Comparison of ENCODE assay signal across 25 cellular contexts in genomic region chr11:103164093-103164796, GRCh38. TPM values are rescaled to one million over a fixed set of nuclear protein-coding genes. Genes with fewer than 3 reads are reported as not detected.
DNase-seq lines count a peak whose midpoint lies in the region; ATAC-seq, FAIRE-seq and TF ChIP-seq lines count a peak whose summit lies in the region.
"Had no signal": no experiment of that assay in that cellular context is flagged by ENCODE, and none has a peak within 500 bp of the region (broad histone marks: within the 10 kb centered on the region; RNA-seq: fewer than 3 reads in every experiment).

No MANE protein-coding gene starts in this region.

- no peak for TF ChIP-seq CTCF in body of pancreas (IDR thresholded peaks at IDR 0.05)
- no peak for TF ChIP-seq CTCF in nephron progenitor cell (IDR thresholded peaks at IDR 0.05)

- no peaks in the 10 kb centered on the region for H3K9me3 Mint-ChIP-seq in nephron progenitor cell
- H3K9me3 Mint-ChIP-seq: CD14-positive monocyte; CD4-positive, alpha-beta T cell; CD8-positive, alpha-beta memory T cell had no signal

- peaks cover 19% of the 10 kb centered on the region for H3K36me3 Mint-ChIP-seq in nephron progenitor cell (ENCODE audit: low read depth)
- H3K36me3 Mint-ChIP-seq: CD14-positive monocyte had no signal

- H3K4me3 Mint-ChIP-seq in nephron progenitor cell, result no peak overlapping the region
- H3K4me3 Mint-ChIP-seq: CD14-positive monocyte; CD4-positive, alpha-beta T cell; CD8-positive, alpha-beta memory T cell had no signal

- H3K27me3 Mint-ChIP-seq in nephron progenitor cell (ENCODE audit: low read depth, poor library complexity), result no peaks in the 10 kb centered on the region
- H3K27me3 Mint-ChIP-seq: CD4-positive, alpha-beta T cell; CD8-positive, alpha-beta memory T cell had no signal

- peak; percentile 3 for FAIRE-seq in G401.6 (lab: Jason Lieb, UNC)
- FAIRE-seq: A549, D721Med, GM12878, GM19239, H1 had no signal

- DNase-seq in body of pancreas, result no peak
- DNase-seq in nephron progenitor cell, result no peak
- DNase-seq in NCI-H345 treated with DMSO at 0.1 percent for 48 hours (lab: John Stamatoyannopoulos, UW; ENCODE audit: unreplicated experiment), result no peak
- DNase-seq in activated CD4-positive, CD25-positive, alpha-beta regulatory T cell (lab: John Stamatoyannopoulos, UW), result no peak
- DNase-seq: 8988T; ACHN; AML-193; BE2C; CD4-positive, alpha-beta T cell; CD8-positive, alpha-beta memory T cell; DMS 273 treated with DMSO at 0.1 percent for 48 hours; DND-41; GDM1; GM23248; H7; HCEC 1CT had no signal

- TF ChIP-seq POLR2A in body of pancreas (IDR thresholded peaks at IDR 0.05), result no peak

- no peaks in the 10 kb centered on the region for H3K4me1 Mint-ChIP-seq in nephron progenitor cell
- H3K4me1 Mint-ChIP-seq: CD14-positive monocyte; CD8-positive, alpha-beta memory T cell had no signal

- H3K9me3 ChIP-seq in body of pancreas, result no peaks in the 10 kb centered on the region
- H3K9me3 ChIP-seq: A549; BE2C; BLaER1 treated with 17β-estradiol and CSF1 and Interleukin-3, amounts not matched to agents 10 nM and 100 nM had no signal

- peak overlapping the region; percentile 8 for H3K27ac Mint-ChIP-seq in nephron progenitor cell
- H3K27ac Mint-ChIP-seq: CD14-positive monocyte; CD4-positive, alpha-beta T cell; CD8-positive, alpha-beta memory T cell had no signal

- H3K4me1 ChIP-seq in body of pancreas, result peaks cover 28% of the 10 kb centered on the region
- H3K4me1 ChIP-seq: A549; BE2C; BLaER1 treated with 17β-estradiol and CSF1 and Interleukin-3, amounts not matched to agents 10 nM and 100 nM had no signal

- peak overlapping the region in 3 of 4 donors; percentile 8 to 43 (median 36) for H3K27ac ChIP-seq in body of pancreas
- H3K27ac ChIP-seq: A549; BLaER1 treated with 17β-estradiol and CSF1 and Interleukin-3, amounts not matched to agents 10 nM and 100 nM; GM23248 had no signal

- peak; percentile 88 for ATAC-seq in body of pancreas
- no peak for ATAC-seq in HG03439 (IDR thresholded peaks at IDR 0.05; ENCODE audit: unreplicated experiment)
- ATAC-seq: A549, GM12878 had no signal

- no peaks in the 10 kb centered on the region for H3K36me3 ChIP-seq in body of pancreas (replicated peaks in 1 of 2; ENCODE audit: insufficient read depth in 1 of 2, low read depth in 2 of 2)

- H3K4me3 ChIP-seq in body of pancreas, result no peak overlapping the region
- H3K4me3 ChIP-seq: A549; BLaER1 treated with 17β-estradiol and CSF1 and Interleukin-3, amounts not matched to agents 10 nM and 100 nM; GM12878; GM23248 had no signal

- intact Hi-C loops in body of pancreas (cut with DNase I), result no loop called here

- 14 to 20% methylated on average over 2 of the region's 2 CpGs for WGBS in body of pancreas, 2 donors

- H3K27me3 ChIP-seq in body of pancreas, result no peaks in the 10 kb centered on the region
- H3K27me3 ChIP-seq: BE2C; BLaER1 treated with 17β-estradiol and CSF1 and Interleukin-3, amounts not matched to agents 10 nM and 100 nM had no signal

RNA-seq across cellular contexts. Expression of gene DYNC2H1, which starts 55.0 kb away (rescaled TPM):
- 10 to 100 TPM; 12.2 to 19.5 TPM for total RNA-seq in body of pancreas
